In the genomic region with DNA sequence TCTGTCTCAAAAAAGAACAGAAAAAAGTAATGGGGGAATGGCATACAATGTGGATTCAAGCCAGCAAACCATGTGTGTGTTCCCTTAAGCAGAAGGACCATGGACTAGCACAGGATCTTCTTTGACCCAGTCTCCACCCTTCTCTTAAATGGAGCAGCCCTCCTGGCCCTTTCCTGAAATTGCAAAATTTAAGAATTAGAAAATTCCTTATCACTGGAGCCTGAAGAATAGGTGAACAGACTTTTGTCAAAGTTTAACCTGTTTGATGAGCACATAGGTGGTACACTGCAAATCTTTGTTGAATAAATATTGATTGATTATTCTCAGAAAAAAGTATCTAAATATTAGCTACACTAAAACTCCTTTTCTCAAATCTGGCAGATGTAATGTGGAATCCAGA, we compare ENCODE assay signal across 31 cellular contexts. TPM values are rescaled to one million over a fixed set of nuclear protein-coding genes. Genes with fewer than 3 reads are reported as not detected.
"Had no signal": no experiment of that assay in that cellular context is flagged by ENCODE, and none has a peak within 500 bp of the region (broad histone marks: within the 10 kb centered on the region; RNA-seq: fewer than 3 reads in every experiment).

No MANE protein-coding gene starts in this region.

- ATAC-seq: effector memory CD8-positive, alpha-beta T cell; esophagus mucosa; foreskin keratinocyte; gastrocnemius medialis; gastroesophageal sphincter; heart left ventricle had no signal

- H3K36me3 ChIP-seq: colonic mucosa, esophagus muscularis mucosa, esophagus squamous epithelium, gastrocnemius medialis, heart left ventricle had no signal

- H3K4me3 ChIP-seq: colonic mucosa, coronary artery, dorsolateral prefrontal cortex, esophagus muscularis mucosa, esophagus squamous epithelium, gastrocnemius medialis, gastroesophageal sphincter, heart left ventricle had no signal

- H3K4me1 ChIP-seq: colonic mucosa, esophagus muscularis mucosa, esophagus squamous epithelium, foreskin keratinocyte, gastrocnemius medialis, gastroesophageal sphincter, heart left ventricle had no signal

- DNase-seq: colonic mucosa; cortex of kidney; dermis blood vessel endothelial cell; dorsolateral prefrontal cortex; effector CD4-positive, alpha-beta T cell; effector CD8-positive, alpha-beta T cell; effector memory CD4-positive, alpha-beta T cell; effector memory CD8-positive, alpha-beta T cell; endodermal cell; erythroblast; esophagus squamous epithelium; foreskin fibroblast; foreskin keratinocyte; foreskin melanocyte; gastrocnemius medialis; glutamatergic neuron; head of caudate nucleus; heart left ventricle had no signal

- H3K9me3 ChIP-seq: colonic mucosa, esophagus squamous epithelium, gastrocnemius medialis had no signal

- FAIRE-seq: colon, endometrium, endothelial cell of umbilical vein, frontal cortex had no signal

- H3K27ac ChIP-seq: colonic mucosa, coronary artery, dorsolateral prefrontal cortex, epithelial cell of prostate, esophagus muscularis mucosa, esophagus squamous epithelium, foreskin keratinocyte, gastrocnemius medialis, gastroesophageal sphincter, heart left ventricle had no signal

- H3K27me3 ChIP-seq: colonic mucosa, dorsolateral prefrontal cortex, esophagus muscularis mucosa, esophagus squamous epithelium, gastrocnemius medialis, gastroesophageal sphincter, heart left ventricle had no signal

RNA-seq across cellular contexts. Expression of a gene that starts 12.6 kb away (rescaled TPM):
- total RNA-seq: endothelial cell of umbilical vein, glomerular endothelial cell had no signal
- polyA plus RNA-seq: foreskin keratinocyte had no signal

RNA-seq across cellular contexts. Expression of a gene that starts 12.7 kb away (rescaled TPM):
- total RNA-seq: chondrocyte had no signal

RNA-seq across cellular contexts. Expression of a gene that starts 54.8 kb away (rescaled TPM):
- total RNA-seq: chondrocyte, dermis blood vessel endothelial cell, dermis microvascular lymphatic vessel endothelial cell, endothelial cell of umbilical vein, foreskin keratinocyte, glomerular endothelial cell, heart left ventricle had no signal
- polyA plus RNA-seq: endothelial cell of umbilical vein, fibroblast of lung, foreskin keratinocyte, heart left ventricle had no signal
